8 cellular contexts compared by ENCODE assay signal in the genomic region with DNA sequence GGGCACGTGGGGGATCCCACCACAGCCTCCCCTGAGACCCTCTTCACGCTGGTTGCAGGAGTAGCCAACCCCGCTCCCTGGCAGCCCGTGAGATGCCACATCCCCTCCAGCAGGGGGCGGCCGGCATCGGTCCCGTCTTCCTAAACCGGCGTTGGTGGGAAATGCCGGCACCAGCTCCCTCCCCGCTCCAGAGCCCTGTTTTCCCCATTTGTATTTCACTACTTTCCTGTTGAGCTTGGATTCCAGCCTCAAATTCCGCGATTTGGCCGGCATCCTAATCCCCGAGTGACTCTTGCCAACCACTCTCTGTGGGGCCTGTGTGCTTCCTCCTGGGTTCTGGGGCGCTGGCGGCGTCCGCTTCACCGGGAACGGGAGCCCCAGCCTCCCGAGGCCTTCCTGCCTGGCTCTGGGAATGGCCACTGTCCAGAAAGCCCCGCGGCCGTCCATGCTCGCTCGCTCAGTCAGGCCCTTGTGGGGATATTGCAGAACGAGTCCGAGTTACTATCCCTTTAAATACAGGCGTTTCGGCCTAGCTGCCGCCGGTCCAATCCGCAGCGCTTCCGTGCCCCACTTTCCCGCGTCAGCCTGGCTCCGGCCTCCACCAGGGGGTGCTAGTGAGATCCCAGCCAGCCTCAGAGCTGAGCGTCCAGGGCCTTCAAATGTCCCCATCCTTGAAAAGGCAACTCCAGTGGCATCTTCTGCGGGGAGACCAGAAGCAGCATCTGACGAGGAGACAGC. TPM values are rescaled to one million over a fixed set of nuclear protein-coding genes. Genes with fewer than 3 reads are reported as not detected.
DNase-seq lines count a peak whose midpoint lies in the region; ATAC-seq and TF ChIP-seq lines count a peak whose summit lies in the region.

No MANE protein-coding gene starts in this region.

- peak overlapping the region; percentile 91 to 92 for H3K27ac ChIP-seq in left lung

- no peaks in the 10 kb centered on the region for H3K36me3 ChIP-seq in left lung

- ATAC-seq in GM18870 (IDR thresholded peaks at IDR 0.05; ENCODE audit: unreplicated experiment) (peak; percentile 91), HG03159 (IDR thresholded peaks at IDR 0.05; ENCODE audit: unreplicated experiment) (peak; percentile 97), left lung (peak; percentile 99)

- TF ChIP-seq CTCF in AG09319 (IDR thresholded peaks at IDR 0.05; ENCODE audit: low read depth, low read length): peak; percentile 98
- TF ChIP-seq CTCF in left lung (IDR thresholded peaks at IDR 0.05): peak; percentile 82 to 90

- no peaks in the 10 kb centered on the region for H3K9me3 ChIP-seq in left lung

- DNase-seq in AG09319 (ENCODE audit: extremely low read depth, low read depth): peak; percentile 59
- DNase-seq in NCI-H524 (lab: John Stamatoyannopoulos, UW): peak; percentile 68 to 82
- DNase-seq in activated CD4-positive, alpha-beta T cell treated with anti-CD3 and anti-CD28 coated beads, Interleukin-2, amount 50 U/mL, for 1 hour: peak; percentile 83
- DNase-seq in dedifferentiated amniotic fluid mesenchymal stem cell (ENCODE audit: extremely low spot score): peak; percentile 44
- peak; percentile 93 to 97 for DNase-seq in left lung
- DNase-seq in stimulated activated CD4-positive, alpha-beta T cell treated with anti-CD3 and anti-CD28 coated beads, Interleukin-2, amount 100 ng/mL, for 24 hours: peak; percentile 91 to 93

- peaks cover 0 to 21% of the 10 kb centered on the region in 2 donors for H3K4me1 ChIP-seq in left lung

- intact Hi-C loops in left lung (cut with DNase I): loop anchor here in 1 of 2 donors (5.0 kb wide), 1 partner anchor 222 kb away; no protein-coding TSS in a partner anchor

- H3K27me3 ChIP-seq in left lung: peaks cover 0 to 9% of the 10 kb centered on the region in 2 donors

- H3K4me3 ChIP-seq in left lung: peak overlapping the region; percentile 62 to 68

RNA-seq across cellular contexts. Expression of gene ADAMTS17, which starts 8.1 kb away (rescaled TPM):
- total RNA-seq in left lung: 1 to 10 TPM; 2.9 to 3.8 TPM

Comparison
In these comparisons a context has a peak if more than half of its experiments do, and no peak if none do; other contexts are left out.
1. Peak in every context shown above with its lines: DNase-seq, ATAC-seq, H3K4me3 ChIP-seq and H3K27ac ChIP-seq.
2. DNase-seq: peak in every context shown above with its lines; median percentile 95 in left lung; 92 in stimulated activated CD4-positive, alpha-beta T cell treated with anti-CD3 and anti-CD28 coated beads, Interleukin-2, amount 100 ng/mL, for 24 hours; 83 in activated CD4-positive, alpha-beta T cell treated with anti-CD3 and anti-CD28 coated beads, Interleukin-2, amount 50 U/mL, for 1 hour; 75 in NCI-H524; 59 in AG09319; 44 in dedifferentiated amniotic fluid mesenchymal stem cell.